15 cellular contexts compared by ENCODE assay signal in the genomic region with DNA sequence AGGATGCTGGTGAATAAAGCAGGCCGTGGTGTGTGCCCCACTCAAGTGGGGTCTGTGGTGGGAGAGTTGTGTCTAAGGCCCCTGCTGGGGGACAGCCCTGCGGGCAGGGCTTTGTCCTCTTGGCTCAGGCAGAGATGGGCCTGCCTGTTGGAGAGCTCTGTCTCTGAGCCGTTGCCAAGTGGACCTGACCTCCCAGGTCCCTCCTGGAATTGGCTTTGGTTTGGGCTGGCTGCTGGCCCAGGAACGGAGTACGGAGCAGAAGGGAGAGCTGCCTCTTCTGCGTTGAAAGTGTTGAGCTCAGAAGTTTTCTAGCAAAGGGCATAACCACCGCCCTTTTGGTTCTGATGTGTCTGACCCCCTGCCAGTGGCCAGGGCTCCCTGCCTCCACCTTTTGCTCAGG.
DNase-seq lines count a peak whose midpoint lies in the region; FAIRE-seq and TF ChIP-seq lines count a peak whose summit lies in the region.
"Had no signal": no experiment of that assay in that cellular context is flagged by ENCODE, and none has a peak within 500 bp of the region (broad histone marks: within the 10 kb centered on the region; RNA-seq: fewer than 3 reads in every experiment).

No MANE protein-coding gene starts in this region.

- TF ChIP-seq EP300 in transverse colon (IDR thresholded peaks at IDR 0.05; ENCODE audit: low read depth): no peak

- H3K9me3 ChIP-seq in esophagus squamous epithelium (no peaks in the 10 kb centered on the region), transverse colon (no peaks in the 10 kb centered on the region)

- no peak for TF ChIP-seq CTCF in esophagus squamous epithelium (IDR thresholded peaks at IDR 0.05)
- TF ChIP-seq CTCF in transverse colon (IDR thresholded peaks at IDR 0.05): no peak
- TF ChIP-seq CTCF in D721Med (IDR thresholded peaks at IDR 0.05; ENCODE audit: insufficient read depth, missing control alignments): no peak

- 56 to 87% methylated on average over 3 of the region's 7 CpGs for WGBS in esophagus squamous epithelium, 2 donors
- WGBS in transverse colon (ENCODE audit: low coverage in 1 of 2), 2 donors: 58 to 88% methylated on average over 4 to 7 of the region's 7 CpGs

- in situ Hi-C loops in transverse colon (cut with MboI; ENCODE audit: low pct_ligation_motif_present in 1 of 4, low pct_unique_long_range_greater_than_20kb in 1 of 4, low sequenced_read_pairs in 3 of 4): no loop called here

- H3K27ac ChIP-seq in esophagus squamous epithelium: peak overlapping the region; percentile 43 to 93 (median 90)
- peak overlapping the region; percentile 11 to 45 (median 38) for H3K27ac ChIP-seq in transverse colon

- H3K4me3 ChIP-seq in esophagus squamous epithelium (no peak overlapping the region), transverse colon (no peak overlapping the region)

- H3K4me1 ChIP-seq in esophagus squamous epithelium (peaks cover 0 to 49% (median 9%) of the 10 kb centered on the region in 3 donors), transverse colon (peaks cover 0 to 9% (median 0%) of the 10 kb centered on the region in 4 donors)

- intact Hi-C loops in esophagus squamous epithelium (cut with DNase I) (loop anchor here (10.0 kb wide), 1 partner anchor 94 kb away; no protein-coding TSS in a partner anchor), transverse colon (cut with DNase I; ENCODE audit: low total_unique reads) (no loop called here)

- H3K27me3 ChIP-seq in esophagus squamous epithelium: no peaks in the 10 kb centered on the region
- no peaks in the 10 kb centered on the region for H3K27me3 ChIP-seq in transverse colon

- DNase-seq in DMS 273 (lab: John Stamatoyannopoulos, UW; ENCODE audit: unreplicated experiment) (peak; percentile 64), DMS 273 treated with DMSO at 0.1 percent for 48 hours (lab: John Stamatoyannopoulos, UW) (no peak), esophagus squamous epithelium (lab: John Stamatoyannopoulos, UW) (no peak), medulla oblongata (ENCODE audit: extremely low spot score) (peak; percentile 18), transverse colon (no peak), NCI-H774 (lab: John Stamatoyannopoulos, UW) (no peak), D721Med (ENCODE audit: insufficient read length, low spot score) (no peak), HuH-7.5 (ENCODE audit: low spot score) (no peak)
- DNase-seq: activated B cell treated with CpG ODN at 0.5 μM for 24 hours; activated naive CD8-positive, alpha-beta T cell treated with anti-CD3 and anti-CD28 coated beads for 36 hours; dermis blood vessel endothelial cell; HCEC 1CT; NCI-H2171; stimulated activated naive CD8-positive, alpha-beta T cell treated with anti-CD3 and anti-CD28 coated beads, Interleukin-15, amount 100 ng/mL, for 72 hours; SW 1271 had no signal

- H3K36me3 ChIP-seq in esophagus squamous epithelium (peaks cover 5 to 92% (median 7%) of the 10 kb centered on the region in 3 donors), transverse colon (peaks cover 0 to 6% (median 0%) of the 10 kb centered on the region in 4 donors)

- FAIRE-seq in D721Med (lab: Jason Lieb, UNC): no peak

- TF ChIP-seq POLR2A in esophagus squamous epithelium (IDR thresholded peaks at IDR 0.05) (no peak), transverse colon (IDR thresholded peaks at IDR 0.05) (no peak)

Comparison
In these comparisons a context has a peak if more than half of its experiments do, and no peak if none do; other contexts are left out.
1. DNase-seq: peak in DMS 273 (single experiment) and medulla oblongata (single experiment); none in DMS 273 treated with DMSO at 0.1 percent for 48 hours (single experiment), esophagus squamous epithelium (single experiment), transverse colon (single experiment), NCI-H774 (single experiment), D721Med (single experiment) and HuH-7.5 (single experiment).